Comparison of ENCODE assay signal across 23 cellular contexts in genomic region chr12:114011711-114012110, GRCh38.
"Had no signal": no experiment of that assay in that cellular context is flagged by ENCODE, and none has a peak within 500 bp of the region (broad histone marks: within the 10 kb centered on the region; RNA-seq: fewer than 3 reads in every experiment).

No MANE protein-coding gene starts in this region.

- H3K27me3 ChIP-seq: colonic mucosa, ovary, upper lobe of left lung had no signal

- H3K4me3 ChIP-seq: colonic mucosa, esophagus muscularis mucosa, ovary, psoas muscle, thoracic aorta, upper lobe of left lung had no signal

- H3K27ac ChIP-seq: colonic mucosa, dorsolateral prefrontal cortex, esophagus muscularis mucosa, neutrophil, ovary, psoas muscle, thoracic aorta, upper lobe of left lung had no signal

- H3K36me3 ChIP-seq: colonic mucosa, esophagus muscularis mucosa, neutrophil, ovary, thoracic aorta, upper lobe of left lung had no signal

- H3K4me1 ChIP-seq: colonic mucosa, esophagus muscularis mucosa, psoas muscle, upper lobe of left lung had no signal

- DNase-seq: activated B cell treated with CpG ODN at 0.5 μM for 24 hours; activated CD4-positive, alpha-beta T cell treated with anti-CD3 and anti-CD28 coated beads for 36 hours; activated CD4-positive, alpha-beta T cell treated with anti-CD3 and anti-CD28 coated beads, Interleukin-2, amount 50 U/mL, for 4 hours; activated CD8-positive, alpha-beta memory T cell treated with anti-CD3 and anti-CD28 coated beads for 24 hours; activated CD8-positive, alpha-beta memory T cell treated with anti-CD3 and anti-CD28 coated beads, Interleukin-2, amount 50 U/mL, for 4 hours; activated naive CD4-positive, alpha-beta T cell treated with Interleukin-2 at 50 U/mL for 16 hours; activated naive CD8-positive, alpha-beta T cell treated with anti-CD3 and anti-CD28 coated beads for 36 hours; activated T-cell treated with anti-CD3 and anti-CD28 coated beads, Interleukin-2, amount 50 U/mL, for 48 hours; colonic mucosa; dorsolateral prefrontal cortex; effector memory CD8-positive, alpha-beta T cell; glutamatergic neuron; hypothalamus; left ventricle myocardium superior; ovary; psoas muscle; right cardiac atrium; stimulated activated CD4-positive, alpha-beta T cell treated with anti-CD3 and anti-CD28 coated beads, Interleukin-4, amount 100 ng/mL, for 24 hours; stimulated activated naive CD4-positive, alpha-beta T cell treated with Interleukin-2 at 50 U/mL for 16 hours; upper lobe of left lung had no signal

- ATAC-seq: activated CD4-positive, alpha-beta T cell treated with anti-CD3 and anti-CD28 coated beads for 36 hours; effector memory CD8-positive, alpha-beta T cell; left ventricle myocardium superior; psoas muscle had no signal
